In the genomic region with DNA sequence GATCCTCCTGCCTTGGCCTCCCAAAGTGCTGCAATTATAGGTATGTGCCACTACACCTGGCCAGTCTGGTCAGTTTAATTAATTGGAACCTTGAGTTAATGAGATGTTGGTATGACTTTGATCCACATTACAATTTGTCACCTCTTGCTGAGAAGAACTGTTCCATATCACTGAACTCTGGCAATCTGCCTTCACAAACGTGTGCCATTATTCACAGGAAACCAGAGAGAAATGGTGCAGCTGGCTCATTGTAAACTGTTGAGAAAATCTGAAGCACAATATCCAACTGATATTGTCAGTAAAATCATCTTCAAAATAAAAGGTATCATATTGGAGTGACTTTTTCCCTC, we compare ENCODE assay signal across 13 cellular contexts. TPM values are rescaled to one million over a fixed set of nuclear protein-coding genes. Genes with fewer than 3 reads are reported as not detected.
DNase-seq lines count a peak whose midpoint lies in the region; FAIRE-seq and TF ChIP-seq lines count a peak whose summit lies in the region.
"Had no signal": no experiment of that assay in that cellular context is flagged by ENCODE, and none has a peak within 500 bp of the region (broad histone marks: within the 10 kb centered on the region; RNA-seq: fewer than 3 reads in every experiment).

No MANE protein-coding gene starts in this region.

- H3K27me3 Mint-ChIP-seq in Calu3 (ENCODE audit: unreplicated experiment) = no peaks in the 10 kb centered on the region

- peak overlapping the region; percentile 31 for H2AFZ ChIP-seq in parathyroid adenoma

- intact Hi-C loops in Calu3 (cut with micrococcal nuclease; ENCODE audit: unreplicated experiment) = no loop called here

- DNase-seq in Calu3 (no peak), nucleus accumbens (lab: John Stamatoyannopoulos, UW) (no peak), DMS79 (lab: John Stamatoyannopoulos, UW) (no peak), H54 (ENCODE audit: insufficient read length, low spot score) (no peak)
- DNase-seq: CD4-positive, alpha-beta T cell; KBM-7; NCI-H1436; NCI-H82; SW 1271 had no signal

- H3K36me3 ChIP-seq in BLaER1 (no peaks in the 10 kb centered on the region), parathyroid adenoma (ENCODE audit: control insufficient read depth, insufficient read depth, low read length) (no peaks in the 10 kb centered on the region)
- H3K36me3 ChIP-seq: HAP-1 had no signal

- H3K9me3 ChIP-seq in BLaER1 (no peaks in the 10 kb centered on the region), parathyroid adenoma (ENCODE audit: control insufficient read depth, low read length) (no peaks in the 10 kb centered on the region)
- H3K9me3 ChIP-seq: HAP-1 had no signal

- TF ChIP-seq POLR2A in H54 (IDR thresholded peaks at IDR 0.05; ENCODE audit: low read depth, low read length) = no peak

- no peaks in the 10 kb centered on the region for H3K79me2 ChIP-seq in parathyroid adenoma

- no peak overlapping the region for H3K4me3 ChIP-seq in BLaER1
- no peak overlapping the region for H3K4me3 ChIP-seq in parathyroid adenoma (ENCODE audit: low read depth, low read length)
- H3K4me3 ChIP-seq: HAP-1 had no signal

- H3K27ac ChIP-seq in BLaER1 (peak overlapping the region; percentile 91), VCaP (peak overlapping the region; percentile 93; the same call in 1 of the 2 replicates), parathyroid adenoma (peak overlapping the region; percentile 18)

- no peak for FAIRE-seq in H54 (lab: Jason Lieb, UNC)

- H3K27ac Mint-ChIP-seq in Calu3 (ENCODE audit: unreplicated experiment) = peak overlapping the region; percentile 27
- H3K27ac Mint-ChIP-seq: CD4-positive, alpha-beta T cell had no signal

- H3K4me1 Mint-ChIP-seq in Calu3 (ENCODE audit: low read depth, unreplicated experiment) = peaks cover 15% of the 10 kb centered on the region

- CTCF ChIA-PET in Calu3 (lab: Charles Lee) = no interaction called here

- peaks cover 83% of the 10 kb centered on the region for H3K4me1 ChIP-seq in BLaER1
- peaks cover 23% of the 10 kb centered on the region for H3K4me1 ChIP-seq in parathyroid adenoma

- H4K20me1 ChIP-seq in BLaER1 = no peaks in the 10 kb centered on the region

- TF ChIP-seq CTCF in Calu3 (IDR thresholded peaks at IDR 0.05; ENCODE audit: unreplicated experiment) = no peak
- TF ChIP-seq CTCF in VCaP (conservative IDR thresholded peaks at IDR 0.05) = no peak
- no peak for TF ChIP-seq CTCF in parathyroid adenoma (IDR thresholded peaks at IDR 0.05)

- H3K27me3 ChIP-seq in BLaER1 (no peaks in the 10 kb centered on the region), parathyroid adenoma (ENCODE audit: control insufficient read depth, insufficient read depth, low read length) (no peaks in the 10 kb centered on the region)

- H3K9ac ChIP-seq in BLaER1 = no peak overlapping the region
- no peak overlapping the region for H3K9ac ChIP-seq in parathyroid adenoma

- H3K9me3 Mint-ChIP-seq in Calu3 (ENCODE audit: low read depth, unreplicated experiment) = no peaks in the 10 kb centered on the region
- H3K9me3 Mint-ChIP-seq: CD4-positive, alpha-beta T cell had no signal

- H3K4me2 ChIP-seq in BLaER1 = peak overlapping the region; percentile 57
- no peak overlapping the region for H3K4me2 ChIP-seq in parathyroid adenoma (ENCODE audit: low read length)

- no peaks in the 10 kb centered on the region for H3K36me3 Mint-ChIP-seq in Calu3 (ENCODE audit: insufficient read depth, unreplicated experiment)

- H3K4me3 Mint-ChIP-seq in Calu3 (ENCODE audit: low read depth, unreplicated experiment) = no peak overlapping the region
- H3K4me3 Mint-ChIP-seq: CD4-positive, alpha-beta T cell had no signal

- no TSS peak for BruUV-seq in Calu3 (replicated peaks; lab: Mats Ljungman, UMichigan)

RNA-seq across cellular contexts. Expression of a gene that starts 39.3 kb away (rescaled TPM):
- 2.3 and 4.1 TPM in 2 replicates for total RNA-seq in Calu3 (2022)

Comparison
In these comparisons a context has a peak if more than half of its experiments do, and no peak if none do; other contexts are left out.
1. H3K27ac ChIP-seq: peak in every context shown above with its lines; median percentile 93 in VCaP; 91 in BLaER1; 18 in parathyroid adenoma.